Comparison of ENCODE assay signal across 9 cellular contexts in the genomic region with DNA sequence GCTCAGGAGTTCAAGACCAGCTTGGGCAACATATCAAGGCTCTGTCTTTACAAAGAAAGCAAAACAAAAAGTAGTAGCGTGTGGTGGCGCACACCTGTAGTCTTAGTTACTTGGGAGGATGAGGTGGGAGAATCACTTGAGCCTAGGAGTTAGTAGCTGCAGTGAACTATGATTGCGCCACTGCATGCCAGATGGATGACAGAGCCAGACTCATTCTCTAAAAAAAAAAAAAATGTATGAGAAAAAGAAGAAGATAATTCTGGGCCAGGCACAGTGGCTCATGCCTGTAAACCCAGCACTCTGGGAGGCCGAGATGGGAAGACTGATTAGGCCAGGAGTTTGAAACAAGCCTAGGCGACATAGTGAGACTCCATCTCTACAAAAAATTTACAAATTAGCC. TPM values are rescaled to one million over a fixed set of nuclear protein-coding genes. Genes with fewer than 3 reads are reported as not detected.
DNase-seq lines count a peak whose midpoint lies in the region; ATAC-seq and TF ChIP-seq lines count a peak whose summit lies in the region.
"Had no signal": no experiment of that assay in that cellular context is flagged by ENCODE, and none has a peak within 500 bp of the region (broad histone marks: within the 10 kb centered on the region; RNA-seq: fewer than 3 reads in every experiment).

No MANE protein-coding gene starts in this region.

- no peak for TF ChIP-seq CTCF in fibroblast of villous mesenchyme (IDR thresholded peaks at IDR 0.05; ENCODE audit: insufficient read depth, low read depth, low read length)
- TF ChIP-seq CTCF in stomach (IDR thresholded peaks at IDR 0.05), result no peak

- no peaks in the 10 kb centered on the region for H3K9me3 Mint-ChIP-seq in T-helper 2 cell treated with Interferon-gamma antibody and Interleukin-4, amounts not matched to agents 5 μg/mL and 100 μg/mL, for 36 hours

- H3K27ac ChIP-seq in stomach, result peak overlapping the region in 4 of 5 donors; percentile 82 to 95 (median 90)

- peaks cover 45% of the 10 kb centered on the region for H3K4me1 Mint-ChIP-seq in T-helper 2 cell treated with Interferon-gamma antibody and Interleukin-4, amounts not matched to agents 5 μg/mL and 100 μg/mL, for 36 hours (ENCODE audit: low read depth)
- peaks cover 53% of the 10 kb centered on the region for H3K4me1 Mint-ChIP-seq in T-helper 17 cell

- peaks cover 21 to 71% (median 44%) of the 10 kb centered on the region in 4 donors for H3K4me1 ChIP-seq in stomach

- H3K27me3 Mint-ChIP-seq in T-helper 2 cell treated with Interferon-gamma antibody and Interleukin-4, amounts not matched to agents 5 μg/mL and 100 μg/mL, for 36 hours (ENCODE audit: low read depth), result no peaks in the 10 kb centered on the region
- no peaks in the 10 kb centered on the region for H3K27me3 Mint-ChIP-seq in T-helper 17 cell

- H3K36me3 Mint-ChIP-seq in T-helper 2 cell treated with Interferon-gamma antibody and Interleukin-4, amounts not matched to agents 5 μg/mL and 100 μg/mL, for 36 hours (ENCODE audit: low read depth), result peaks cover 14% of the 10 kb centered on the region
- peaks cover 2% of the 10 kb centered on the region for H3K36me3 Mint-ChIP-seq in T-helper 17 cell (ENCODE audit: low read depth)

- no peak for DNase-seq in T-helper 2 cell treated with Interferon-gamma antibody and Interleukin-4, amounts not matched to agents 5 μg/mL and 100 μg/mL, for 36 hours (ENCODE audit: low spot score)
- no peak for DNase-seq in T-helper 2 cell
- no peak for DNase-seq in T-helper 17 cell
- peak; percentile 93 for DNase-seq in fibroblast of villous mesenchyme (ENCODE audit: low read depth)
- DNase-seq in stomach, result no peak
- DNase-seq in DMS153 (lab: John Stamatoyannopoulos, UW), result no peak
- no peak for DNase-seq in NCI-H2107 treated with DMSO at 0.1 percent for 48 hours (lab: John Stamatoyannopoulos, UW; ENCODE audit: unreplicated experiment)
- DNase-seq: NCI-H2029 had no signal

- H3K4me3 ChIP-seq in fibroblast of villous mesenchyme (ENCODE audit: low read depth, low read length) (no peak overlapping the region), stomach (no peak overlapping the region)

- H3K4me3 Mint-ChIP-seq in T-helper 2 cell treated with Interferon-gamma antibody and Interleukin-4, amounts not matched to agents 5 μg/mL and 100 μg/mL, for 36 hours, result peak overlapping the region; percentile 88
- peak overlapping the region; percentile 89 for H3K4me3 Mint-ChIP-seq in T-helper 17 cell

- 91 to 97% (median 96%) methylated on average over 5 of the region's 5 CpGs for WGBS in stomach, 5 donors

- intact Hi-C loops in stomach (cut with DNase I; ENCODE audit: low total_unique reads), result no loop called here

- no peak for ATAC-seq in T-helper 17 cell
- no peak for ATAC-seq in HG03565 (IDR thresholded peaks at IDR 0.05; ENCODE audit: unreplicated experiment)

- H3K9me3 ChIP-seq in T-helper 17 cell (ENCODE audit: control insufficient read depth, low read length, poor library complexity, severe bottlenecking) (no peaks in the 10 kb centered on the region), stomach (no peaks in the 10 kb centered on the region)

- TF ChIP-seq EP300 in stomach (IDR thresholded peaks at IDR 0.05), result no peak

- H3K27ac Mint-ChIP-seq in T-helper 2 cell treated with Interferon-gamma antibody and Interleukin-4, amounts not matched to agents 5 μg/mL and 100 μg/mL, for 36 hours, result peak overlapping the region; percentile 82
- H3K27ac Mint-ChIP-seq in T-helper 17 cell, result peak overlapping the region; percentile 97

- no peak for TF ChIP-seq POLR2A in stomach (IDR thresholded peaks at IDR 0.05)

- H3K27me3 ChIP-seq in stomach, result no peaks in the 10 kb centered on the region

- H3K36me3 ChIP-seq in stomach, result no peaks in the 10 kb centered on the region

RNA-seq across cellular contexts. Expression of a gene that starts 28.5 kb away (rescaled TPM):
- 100 to 1,000 TPM; 202 to 225 TPM for total RNA-seq in T-helper 17 cell
- total RNA-seq in fibroblast of villous mesenchyme, result 33.5 and 38.4 TPM in 2 replicates
- total RNA-seq in stomach, result 10 to 100 TPM; 51.4 to 86.2 (median 62.4) TPM
- 10 to 100 TPM; 18.9 to 24.1 (median 19.8) TPM for polyA plus RNA-seq in stomach

RNA-seq across cellular contexts. Expression of a gene that starts 40.6 kb away (rescaled TPM):
- 100 to 1,000 TPM; 153 to 177 TPM for total RNA-seq in T-helper 17 cell
- 13.8 and 16.1 TPM in 2 replicates for total RNA-seq in fibroblast of villous mesenchyme
- total RNA-seq in stomach, result 10 to 100 TPM; 16.2 to 81.7 (median 20.6) TPM
- polyA plus RNA-seq in stomach, result 10 to 100 TPM in 2 of 3 donors, 1 to 10 TPM in 1; 9.6 to 10.5 (median 10.5) TPM

RNA-seq across cellular contexts. Expression of a gene that starts 53.4 kb away (rescaled TPM):
- total RNA-seq in T-helper 17 cell (10 to 100 TPM; 12.4 to 13.5 TPM), fibroblast of villous mesenchyme (14.7 and 20.0 TPM in 2 replicates), stomach (10 to 100 TPM in 3 of 5 donors, 1 to 10 TPM in 1, not detected in 1; 7.1 to 43.2 (median 13.5) TPM)
- 10 to 100 TPM; 11.3 to 14.5 (median 13.9) TPM for polyA plus RNA-seq in stomach
